ENCODE assay signal across 37 cellular contexts in the genomic region with DNA sequence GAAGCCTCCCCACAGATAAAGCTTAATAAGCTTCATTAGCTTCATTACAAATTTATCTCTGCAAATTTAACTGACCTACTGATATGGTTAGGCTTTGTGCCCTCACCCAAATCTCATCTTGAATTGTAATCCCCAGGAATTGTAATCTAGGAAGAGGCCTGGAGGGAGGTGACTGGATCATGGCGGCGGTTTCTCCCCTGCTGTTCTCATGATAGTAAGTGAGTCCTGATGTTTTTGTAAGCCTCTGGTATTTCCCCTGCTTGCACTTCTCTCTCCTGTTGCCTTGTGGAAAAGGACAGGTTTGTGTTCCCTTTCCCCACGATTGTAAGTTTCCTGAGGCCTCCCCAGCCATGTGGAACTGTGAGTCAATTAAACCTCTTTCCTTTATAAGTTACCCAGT.
"Had no signal": no experiment of that assay in that cellular context is flagged by ENCODE, and none has a peak within 500 bp of the region (broad histone marks: within the 10 kb centered on the region; RNA-seq: fewer than 3 reads in every experiment).

No MANE protein-coding gene starts in this region.

- H3K4me1 ChIP-seq: adrenal gland, body of pancreas, breast epithelium had no signal

- H3K4me1 Mint-ChIP-seq: activated B cell treated with CpG ODN at 0.5 μM for 24 hours; activated CD4-positive, alpha-beta T cell treated with anti-CD3 and anti-CD28 coated beads, Interleukin-2, amount 10 ng/mL, durations not matched to agents 24 days and 14 days; activated naive CD8-positive, alpha-beta T cell treated with anti-CD3 and anti-CD28 coated beads for 36 hours; activated T-helper 17 cell treated with anti-CD3 and anti-CD28 coated beads, Interleukin-2, amount 50 U/mL, for 72 hours had no signal

- H3K4me3 ChIP-seq: adrenal gland, body of pancreas, breast epithelium had no signal

- H3K36me3 Mint-ChIP-seq: activated CD4-positive, alpha-beta memory T cell treated with anti-CD3 and anti-CD28 coated beads for 36 hours; activated naive CD4-positive, alpha-beta T cell treated with anti-CD3 and anti-CD28 coated beads, Interleukin-2, amount 50 U/mL, for 72 hours; activated naive CD8-positive, alpha-beta T cell treated with anti-CD3 and anti-CD28 coated beads for 36 hours had no signal

- H3K27ac ChIP-seq: adrenal gland, body of pancreas, brain microvascular endothelial cell, breast epithelium, VCaP had no signal

- H3K4me3 Mint-ChIP-seq: activated B cell treated with CpG ODN at 0.5 μM for 24 hours; activated CD4-positive, alpha-beta memory T cell treated with anti-CD3 and anti-CD28 coated beads for 36 hours; activated CD4-positive, alpha-beta T cell treated with anti-CD3 and anti-CD28 coated beads, Interleukin-2, amount 10 ng/mL, durations not matched to agents 24 days and 14 days; activated CD8-positive, alpha-beta T cell treated with anti-CD3 and anti-CD28 coated beads for 36 hours; activated naive CD4-positive, alpha-beta T cell treated with anti-CD3 and anti-CD28 coated beads for 36 hours; activated naive CD8-positive, alpha-beta T cell treated with anti-CD3 and anti-CD28 coated beads for 36 hours; activated T-cell treated with anti-CD3 and anti-CD28 coated beads, Interleukin-2, amount 50 U/mL, for 4 hours; activated T-cell treated with anti-CD3 and anti-CD28 coated beads, Interleukin-2, amount 50 U/mL, for 72 hours; activated T-helper 1 cell treated with anti-CD3 and anti-CD28 coated beads, Interleukin-12 subunit alpha, Interleukin-12 subunit beta, Interleukin-2, Interleukin-4 antibody, amounts not matched to agents 30 ng/mL and 10 ng/mL and 1 ng/mL, durations not matched to agents 14 hours and 24 hours and 36 hours; activated T-helper 17 cell treated with anti-CD3 and anti-CD28 coated beads, Interleukin-2, amount 50 U/mL, for 72 hours; T-helper 1 cell treated with Interleukin-12 subunit alpha and Interleukin-12 subunit beta and Interleukin-4 antibody, amounts not matched to agents 30 μg/mL and 1 μg/mL, for 36 hours; T-helper 2 cell treated with Interferon-gamma antibody and Interleukin-4, amounts not matched to agents 5 μg/mL and 100 μg/mL, for 36 hours had no signal

- DNase-seq: activated B cell treated with CpG ODN at 0.5 μM for 24 hours; activated CD4-positive, alpha-beta memory T cell treated with anti-CD3 and anti-CD28 coated beads for 36 hours; activated CD4-positive, alpha-beta T cell treated with anti-CD3 and anti-CD28 coated beads for 4 hours; activated CD4-positive, alpha-beta T cell treated with anti-CD3 and anti-CD28 coated beads, Interleukin-2, amount 10 ng/mL, durations not matched to agents 24 days and 14 days; activated CD4-positive, alpha-beta T cell treated with anti-CD3 and anti-CD28 coated beads, Interleukin-2, amount 50 U/mL, for 1 hour; activated CD4-positive, alpha-beta T cell treated with anti-CD3 and anti-CD28 coated beads, Interleukin-2, amount 50 U/mL, for 4 hours; activated CD4-positive, CD25-positive, alpha-beta regulatory T cell treated with anti-CD3 and anti-CD28 coated beads, Interleukin-2, amount 50 U/mL, for 72 hours; activated CD8-positive, alpha-beta memory T cell treated with anti-CD3 and anti-CD28 coated beads, Interleukin-2, amount 50 U/mL, for 4 hours; activated CD8-positive, alpha-beta T cell treated with anti-CD3 and anti-CD28 coated beads for 36 hours; activated effector memory CD4-positive, alpha-beta T cell treated with anti-CD3 and anti-CD28 coated beads, Interleukin-2, amount 50 U/mL, for 16 hours; activated gamma-delta T cell treated with Interleukin-2 at 50 U/mL for 16 hours; activated naive CD4-positive, alpha-beta T cell; activated naive CD4-positive, alpha-beta T cell treated with anti-CD3 and anti-CD28 coated beads for 36 hours; activated naive CD4-positive, alpha-beta T cell treated with anti-CD3 and anti-CD28 coated beads, Interleukin-2, amount 50 U/mL, for 16 hours; activated naive CD8-positive, alpha-beta T cell treated with anti-CD3 and anti-CD28 coated beads for 36 hours; activated T-cell treated with anti-CD3 and anti-CD28 coated beads for 4 hours; activated T-cell treated with anti-CD3 and anti-CD28 coated beads, Interleukin-2, amount 50 U/mL, for 1 hour; activated T-cell treated with anti-CD3 and anti-CD28 coated beads, Interleukin-2, amount 50 U/mL, for 4 hours; activated T-cell treated with anti-CD3 and anti-CD28 coated beads, Interleukin-2, amount 50 U/mL, for 72 hours; adrenal gland; amniotic stem cell; aorta; body of pancreas; brain microvascular endothelial cell; central memory CD4-positive, alpha-beta T cell; T-helper 1 cell; T-helper 2 cell; T-helper 9 cell had no signal

- H3K27me3 Mint-ChIP-seq: activated B cell treated with CpG ODN at 0.5 μM for 24 hours; activated CD4-positive, alpha-beta memory T cell treated with anti-CD3 and anti-CD28 coated beads for 36 hours; activated CD4-positive, alpha-beta T cell treated with anti-CD3 and anti-CD28 coated beads, Interleukin-2, amount 10 ng/mL, durations not matched to agents 24 days and 14 days; activated CD8-positive, alpha-beta T cell treated with anti-CD3 and anti-CD28 coated beads for 36 hours; activated naive CD8-positive, alpha-beta T cell treated with anti-CD3 and anti-CD28 coated beads for 36 hours; activated T-helper 17 cell treated with anti-CD3 and anti-CD28 coated beads, Interleukin-2, amount 50 U/mL, for 72 hours had no signal

- H3K27me3 ChIP-seq: adrenal gland, body of pancreas, brain microvascular endothelial cell, breast epithelium had no signal

- FAIRE-seq: astrocyte, TTC549 had no signal

- H3K27ac Mint-ChIP-seq: activated B cell treated with CpG ODN at 0.5 μM for 24 hours; activated CD4-positive, alpha-beta memory T cell treated with anti-CD3 and anti-CD28 coated beads for 36 hours; activated CD4-positive, alpha-beta T cell treated with anti-CD3 and anti-CD28 coated beads, Interleukin-2, amount 10 ng/mL, durations not matched to agents 24 days and 14 days; activated CD8-positive, alpha-beta T cell treated with anti-CD3 and anti-CD28 coated beads for 36 hours; activated naive CD4-positive, alpha-beta T cell treated with anti-CD3 and anti-CD28 coated beads for 36 hours; activated naive CD4-positive, alpha-beta T cell treated with anti-CD3 and anti-CD28 coated beads, Interleukin-2, amount 50 U/mL, for 72 hours; activated naive CD8-positive, alpha-beta T cell treated with anti-CD3 and anti-CD28 coated beads for 36 hours; activated T-cell treated with anti-CD3 and anti-CD28 coated beads, Interleukin-2, amount 50 U/mL, for 72 hours; activated T-helper 1 cell treated with anti-CD3 and anti-CD28 coated beads, Interleukin-12 subunit alpha, Interleukin-12 subunit beta, Interleukin-2, Interleukin-4 antibody, amounts not matched to agents 30 ng/mL and 10 ng/mL and 1 ng/mL, durations not matched to agents 14 hours and 24 hours and 36 hours; activated T-helper 17 cell treated with anti-CD3 and anti-CD28 coated beads, Interleukin-2, amount 50 U/mL, for 72 hours; T-helper 1 cell treated with Interleukin-12 subunit alpha and Interleukin-12 subunit beta and Interleukin-4 antibody, amounts not matched to agents 30 μg/mL and 1 μg/mL, for 36 hours; T-helper 2 cell treated with Interferon-gamma antibody and Interleukin-4, amounts not matched to agents 5 μg/mL and 100 μg/mL, for 36 hours had no signal

- ATAC-seq: activated CD8-positive, alpha-beta T cell treated with anti-CD3 and anti-CD28 coated beads for 36 hours; activated naive CD4-positive, alpha-beta T cell treated with anti-CD3 and anti-CD28 coated beads, Interleukin-2, amount 50 U/mL, for 72 hours; activated T-cell treated with anti-CD3 and anti-CD28 coated beads, Interleukin-2, amount 50 U/mL, for 4 hours; activated T-cell treated with anti-CD3 and anti-CD28 coated beads, Interleukin-2, amount 50 U/mL, for 72 hours; activated T-helper 17 cell treated with anti-CD3 and anti-CD28 coated beads, Interleukin-2, amount 50 U/mL, for 72 hours; body of pancreas had no signal

- H3K36me3 ChIP-seq: adrenal gland, brain microvascular endothelial cell, breast epithelium had no signal

- H3K9me3 ChIP-seq: adrenal gland, body of pancreas had no signal

- H3K9me3 Mint-ChIP-seq: activated T-helper 1 cell treated with anti-CD3 and anti-CD28 coated beads, Interleukin-12 subunit alpha, Interleukin-12 subunit beta, Interleukin-2, Interleukin-4 antibody, amounts not matched to agents 30 ng/mL and 10 ng/mL and 1 ng/mL, durations not matched to agents 14 hours and 24 hours and 36 hours had no signal
